ENCODE assay signal across 24 cellular contexts in the genomic region with DNA sequence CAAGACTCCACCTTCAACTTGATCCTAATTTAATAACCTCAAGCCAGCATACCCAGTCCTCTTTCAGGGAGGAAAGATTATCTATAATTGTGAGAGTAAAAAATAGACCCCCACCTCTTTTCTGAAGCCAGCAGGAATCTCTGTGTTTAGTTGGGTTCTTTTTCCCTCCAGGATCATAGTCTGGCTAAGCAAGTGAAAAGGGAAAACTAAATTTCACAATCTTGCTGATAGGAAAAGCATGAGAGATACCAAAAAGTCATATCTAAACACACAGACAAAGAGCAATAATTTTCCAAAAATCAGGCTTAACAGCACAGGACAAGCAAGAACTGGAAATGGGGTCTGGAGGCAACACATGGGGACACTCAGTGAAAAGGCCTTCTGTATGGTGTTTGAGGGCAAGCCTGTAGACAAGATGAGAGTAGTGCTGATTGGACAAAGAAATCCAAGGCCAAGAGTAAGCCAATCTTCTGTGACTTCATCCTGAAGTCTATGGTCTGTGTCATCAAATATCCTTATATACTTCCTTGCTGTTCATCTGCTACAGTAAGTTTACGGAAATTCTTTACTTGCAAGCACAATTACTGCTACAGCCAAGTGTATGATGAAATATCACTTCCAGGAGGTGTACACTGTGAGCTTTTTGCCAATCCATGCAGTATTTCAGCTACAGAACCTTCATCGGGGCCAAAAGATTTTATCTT.
DNase-seq lines count a peak whose midpoint lies in the region; ATAC-seq and TF ChIP-seq lines count a peak whose summit lies in the region.
"Had no signal": no experiment of that assay in that cellular context is flagged by ENCODE, and none has a peak within 500 bp of the region (broad histone marks: within the 10 kb centered on the region; RNA-seq: fewer than 3 reads in every experiment).

No MANE protein-coding gene starts in this region.

- no peaks in the 10 kb centered on the region for H3K36me3 ChIP-seq in heart left ventricle
- no peaks in the 10 kb centered on the region for H3K36me3 ChIP-seq in breast epithelium
- H3K36me3 ChIP-seq: thoracic aorta had no signal

- H3K27ac ChIP-seq in heart left ventricle (no peak overlapping the region), breast epithelium (peak overlapping the region; percentile 69 to 82)
- H3K27ac ChIP-seq: 22Rv1, KMS-11, psoas muscle, thoracic aorta had no signal

- H3K27me3 ChIP-seq in heart left ventricle (no peaks in the 10 kb centered on the region), breast epithelium (no peaks in the 10 kb centered on the region)

- TF ChIP-seq POLR2A in heart left ventricle (IDR thresholded peaks at IDR 0.05) = no peak
- TF ChIP-seq POLR2A in breast epithelium (IDR thresholded peaks at IDR 0.05) = no peak

- H3K4me3 ChIP-seq in heart left ventricle (no peak overlapping the region), breast epithelium (no peak overlapping the region), fibroblast of villous mesenchyme (ENCODE audit: low read depth, low read length) (no peak overlapping the region)
- H3K4me3 ChIP-seq: coronary artery, psoas muscle, thoracic aorta had no signal

- WGBS in heart left ventricle, 4 donors = 73 to 90% (median 82%) methylated on average over 2 of the region's 2 CpGs

- intact Hi-C loops in Right ventricle myocardium inferior (cut with DNase I) (no loop called here), heart left ventricle (cut with DNase I) (loop anchor here in 3 of 10 donors (10.0 kb wide), 1 partner anchor 384 kb away; no protein-coding TSS in a partner anchor), breast epithelium (cut with DNase I; ENCODE audit: low total_unique reads) (no loop called here)

- DNase-seq in Right ventricle myocardium inferior (ENCODE audit: missing footprints) (no peak), heart left ventricle (no peak), breast epithelium (ENCODE audit: low spot score in 2 of 2) (no peak), fibroblast of villous mesenchyme (ENCODE audit: low read depth) (peak; percentile 62), omental fat pad (ENCODE audit: low spot score) (no peak), NCI-H1092 treated with DMSO at 0.1 percent for 48 hours (lab: John Stamatoyannopoulos, UW) (no peak), NCI-H1048 (lab: John Stamatoyannopoulos, UW) (no peak)
- DNase-seq: activated CD4-positive, alpha-beta T cell treated with anti-CD3 and anti-CD28 coated beads for 48 hours; activated naive CD4-positive, alpha-beta T cell treated with Interleukin-2 at 50 U/mL for 16 hours; activated T-cell treated with anti-CD3 and anti-CD28 coated beads, Interleukin-2, amount 50 U/mL, for 48 hours; amniotic stem cell; Calu3; effector memory CD4-positive, alpha-beta T cell; erythroblast; OCI-M1; psoas muscle; SHP77; small intestine had no signal

- H3K9me3 ChIP-seq in heart left ventricle (no peaks in the 10 kb centered on the region), breast epithelium (no peaks in the 10 kb centered on the region)
- H3K9me3 ChIP-seq: psoas muscle, thoracic aorta had no signal

- TF ChIP-seq CTCF in heart left ventricle (IDR thresholded peaks at IDR 0.05) (no peak), breast epithelium (IDR thresholded peaks at IDR 0.05) (no peak), fibroblast of villous mesenchyme (IDR thresholded peaks at IDR 0.05; ENCODE audit: insufficient read depth, low read depth, low read length) (no peak), omental fat pad (IDR thresholded peaks at IDR 0.05) (no peak)

- peak; percentile 27 for ATAC-seq in Right ventricle myocardium inferior
- no peak for ATAC-seq in heart left ventricle
- peak; percentile 57 for ATAC-seq in omental fat pad (ENCODE audit: low FRiP score)
- no peak for ATAC-seq in HG03175 (IDR thresholded peaks at IDR 0.05; ENCODE audit: unreplicated experiment)
- ATAC-seq: HCT116, psoas muscle had no signal

- H3K4me1 ChIP-seq in heart left ventricle (peaks cover 0 to 8% (median 0%) of the 10 kb centered on the region in 12 donors), breast epithelium (no peaks in the 10 kb centered on the region)
- H3K4me1 ChIP-seq: psoas muscle had no signal

Comparison
In these comparisons a context has a peak if more than half of its experiments do, and no peak if none do; other contexts are left out.
1. ATAC-seq: peak in Right ventricle myocardium inferior (single experiment) and omental fat pad (single experiment); none in heart left ventricle (0 of 4) and HG03175 (single experiment).
2. H3K27ac ChIP-seq: peak in breast epithelium (2 of 2); none in heart left ventricle (0 of 12).